In the genomic region with DNA sequence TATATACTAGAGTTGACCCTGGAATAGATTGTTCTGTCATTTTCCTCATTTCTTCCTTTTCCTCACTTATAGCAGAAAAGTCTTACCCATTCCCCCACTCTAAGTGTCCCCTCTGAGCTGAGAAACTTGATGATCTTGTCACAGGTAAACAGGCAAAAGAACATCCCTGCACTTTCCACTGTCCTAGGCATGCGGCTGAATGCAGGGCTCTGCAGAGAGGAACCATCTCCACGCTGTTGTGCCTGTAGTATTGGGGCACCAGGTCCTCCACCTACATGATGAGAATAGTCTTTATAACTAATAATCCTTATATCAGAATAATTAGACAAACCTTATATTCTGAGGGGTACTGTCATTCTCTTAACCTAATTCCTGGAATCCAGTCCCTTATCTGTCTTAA, we compare ENCODE assay signal across 10 cellular contexts.
DNase-seq lines count a peak whose midpoint lies in the region; ATAC-seq and FAIRE-seq lines count a peak whose summit lies in the region.
"Had no signal": no experiment of that assay in that cellular context is flagged by ENCODE, and none has a peak within 500 bp of the region (broad histone marks: within the 10 kb centered on the region; RNA-seq: fewer than 3 reads in every experiment).

No MANE protein-coding gene starts in this region.

- peaks cover 50% of the 10 kb centered on the region for H3K4me1 Mint-ChIP-seq in activated T-cell treated with anti-CD3 and anti-CD28 coated beads, Interleukin-2, amount 50 U/mL, for 24 hours (ENCODE audit: low read depth)
- peaks cover 60% of the 10 kb centered on the region for H3K4me1 Mint-ChIP-seq in stimulated activated memory B cell treated with anti-CD40 and anti-IgM and Interleukin-4, amounts not matched to agents 10 μg/mL and 1 μg/mL and 100 μg/mL, for 72 hours

- peak overlapping the region; percentile 45 for H3K27ac Mint-ChIP-seq in activated T-cell treated with anti-CD3 and anti-CD28 coated beads, Interleukin-2, amount 50 U/mL, for 24 hours
- H3K27ac Mint-ChIP-seq in stimulated activated memory B cell treated with anti-CD40 and anti-IgM and Interleukin-4, amounts not matched to agents 10 μg/mL and 1 μg/mL and 100 μg/mL, for 72 hours, result peak overlapping the region; percentile 34

- peaks cover 8% of the 10 kb centered on the region for H3K27me3 Mint-ChIP-seq in activated T-cell treated with anti-CD3 and anti-CD28 coated beads, Interleukin-2, amount 50 U/mL, for 24 hours
- no peaks in the 10 kb centered on the region for H3K27me3 Mint-ChIP-seq in stimulated activated memory B cell treated with anti-CD40 and anti-IgM and Interleukin-4, amounts not matched to agents 10 μg/mL and 1 μg/mL and 100 μg/mL, for 72 hours
- H3K27me3 Mint-ChIP-seq: naive thymus-derived CD8-positive, alpha-beta T cell had no signal

- no peak for DNase-seq in activated T-cell treated with anti-CD3 and anti-CD28 coated beads, Interleukin-2, amount 50 U/mL, for 24 hours
- no peak for DNase-seq in activated T-cell treated with anti-CD3 and anti-CD28 coated beads, Interleukin-2, amount 50 U/mL, for 1 hour
- DNase-seq in NCI-H510A treated with DMSO at 0.1 percent for 48 hours (lab: John Stamatoyannopoulos, UW) (no peak), RCC 7860 (ENCODE audit: low spot score) (no peak), amniotic stem cell (lab: John Stamatoyannopoulos, UW) (no peak)
- DNase-seq: NCI-H446 had no signal

- peak overlapping the region; percentile 47 for H3K4me3 Mint-ChIP-seq in activated T-cell treated with anti-CD3 and anti-CD28 coated beads, Interleukin-2, amount 50 U/mL, for 24 hours
- H3K4me3 Mint-ChIP-seq in stimulated activated memory B cell treated with anti-CD40 and anti-IgM and Interleukin-4, amounts not matched to agents 10 μg/mL and 1 μg/mL and 100 μg/mL, for 72 hours, result peak overlapping the region; percentile 53

- H3K36me3 Mint-ChIP-seq in activated T-cell treated with anti-CD3 and anti-CD28 coated beads, Interleukin-2, amount 50 U/mL, for 24 hours (ENCODE audit: low read depth), result no peaks in the 10 kb centered on the region
- H3K36me3 Mint-ChIP-seq in stimulated activated memory B cell treated with anti-CD40 and anti-IgM and Interleukin-4, amounts not matched to agents 10 μg/mL and 1 μg/mL and 100 μg/mL, for 72 hours, result peaks cover 5% of the 10 kb centered on the region
- H3K36me3 Mint-ChIP-seq: naive thymus-derived CD8-positive, alpha-beta T cell had no signal

- H3K9me3 Mint-ChIP-seq in activated T-cell treated with anti-CD3 and anti-CD28 coated beads, Interleukin-2, amount 50 U/mL, for 24 hours, result no peaks in the 10 kb centered on the region
- H3K9me3 Mint-ChIP-seq in stimulated activated memory B cell treated with anti-CD40 and anti-IgM and Interleukin-4, amounts not matched to agents 10 μg/mL and 1 μg/mL and 100 μg/mL, for 72 hours, result peaks cover 5% of the 10 kb centered on the region
- H3K9me3 Mint-ChIP-seq: naive thymus-derived CD8-positive, alpha-beta T cell had no signal

- no peak for FAIRE-seq in RCC 7860 (lab: Jason Lieb, UNC)

- ATAC-seq in HG02642 (IDR thresholded peaks at IDR 0.05; ENCODE audit: poor library complexity, unreplicated experiment), result peak; percentile 35
- peak; percentile 15 for ATAC-seq in HG03469 (IDR thresholded peaks at IDR 0.05; ENCODE audit: unreplicated experiment)
- peak; percentile 67 for ATAC-seq in stimulated activated memory B cell treated with anti-CD40 and anti-IgM and Interleukin-4, amounts not matched to agents 10 μg/mL and 1 μg/mL and 100 μg/mL, for 72 hours

Comparison
In these comparisons a context has a peak if more than half of its experiments do, and no peak if none do; other contexts are left out.
1. ATAC-seq: peak in every context shown above with its lines; median percentile 67 in stimulated activated memory B cell treated with anti-CD40 and anti-IgM and Interleukin-4, amounts not matched to agents 10 μg/mL and 1 μg/mL and 100 μg/mL, for 72 hours; 35 in HG02642; 15 in HG03469.